20 cellular contexts compared by ENCODE assay signal in the genomic region with DNA sequence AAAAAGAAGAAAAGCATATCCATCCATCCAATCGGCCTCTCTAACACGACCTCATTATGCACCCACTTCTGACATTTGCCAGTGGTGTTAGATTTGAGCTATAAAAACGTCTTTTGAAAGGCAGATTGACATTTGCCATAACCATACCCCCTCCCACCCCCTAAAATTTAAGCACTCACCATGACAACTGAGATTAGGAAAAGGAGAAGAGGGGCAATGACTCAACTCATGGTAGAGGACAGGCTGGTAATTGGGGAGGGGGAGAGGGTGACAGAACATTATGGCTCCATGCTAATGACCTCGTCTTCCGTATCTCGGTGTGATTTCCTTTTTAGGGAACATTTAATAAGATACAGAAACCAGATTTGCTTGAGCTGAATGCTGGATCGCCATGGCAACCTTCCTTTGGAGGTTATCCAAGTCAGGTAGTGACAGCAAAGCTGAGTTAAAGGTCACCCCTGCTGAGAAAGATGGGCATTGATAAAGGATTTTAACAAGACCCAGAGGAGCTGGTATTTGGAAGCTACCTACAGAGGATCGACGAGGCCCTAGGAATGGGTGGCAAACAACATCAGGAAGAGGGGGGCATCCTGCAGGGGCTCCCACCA.
DNase-seq lines count a peak whose midpoint lies in the region; ATAC-seq and TF ChIP-seq lines count a peak whose summit lies in the region.
"Had no signal": no experiment of that assay in that cellular context is flagged by ENCODE, and none has a peak within 500 bp of the region (broad histone marks: within the 10 kb centered on the region; RNA-seq: fewer than 3 reads in every experiment).

No MANE protein-coding gene starts in this region.

- no peaks in the 10 kb centered on the region for H3K9me3 ChIP-seq in neural progenitor cell (ENCODE audit: low read depth)

- H3K4me1 Mint-ChIP-seq in brain: peaks cover 65% of the 10 kb centered on the region
- peaks cover 40% of the 10 kb centered on the region for H3K4me1 Mint-ChIP-seq in neural progenitor cell

- no peak for ATAC-seq in HG02798 (IDR thresholded peaks at IDR 0.05; ENCODE audit: poor library complexity, unreplicated experiment)

- peak; percentile 4 for DNase-seq in NCI-H1092 treated with DMSO at 0.1 percent for 48 hours (lab: John Stamatoyannopoulos, UW)
- DNase-seq in NCI-H1092 (lab: John Stamatoyannopoulos, UW): no peak
- peak; percentile 38 for DNase-seq in NCI-H2171 treated with DMSO at 0.1 percent for 48 hours (lab: John Stamatoyannopoulos, UW)
- no peak for DNase-seq in neural progenitor cell (ENCODE audit: low spot score)
- DNase-seq in amygdala (lab: John Stamatoyannopoulos, UW): no peak
- DNase-seq in DMS153 (lab: John Stamatoyannopoulos, UW): no peak
- DNase-seq: AML-193, DND-41, GOT3, IMR-90, Karpas-422, NCI-H146, NCI-H2029 treated with DMSO at 0.1 percent for 48 hours, NCI-H226, NCI-H526, SHP77 treated with DMSO at 0.1 percent for 48 hours had no signal

- H3K27ac ChIP-seq in neural progenitor cell: no peak overlapping the region
- H3K27ac ChIP-seq: 22Rv1 had no signal

- no peaks in the 10 kb centered on the region for H3K27me3 ChIP-seq in neural progenitor cell

- no peaks in the 10 kb centered on the region for H3K36me3 ChIP-seq in neural progenitor cell

- H3K9me3 Mint-ChIP-seq in brain (peaks cover 0 to 4% (median 2%) of the 10 kb centered on the region in 5 experiments), neural progenitor cell (no peaks in the 10 kb centered on the region)
- H3K9me3 Mint-ChIP-seq: CD14-positive monocyte had no signal

- no peak overlapping the region for H2AFZ ChIP-seq in neural progenitor cell (replicated peaks)

- H3F3A ChIP-seq in neural progenitor cell (ENCODE audit: low read depth): no peaks in the 10 kb centered on the region

- no peak for TF ChIP-seq CTCF in brain (conservative IDR thresholded peaks at IDR 0.05)
- TF ChIP-seq CTCF in neural progenitor cell (IDR thresholded peaks at IDR 0.05): no peak

- H3K79me2 ChIP-seq in neural progenitor cell (ENCODE audit: low read depth): no peaks in the 10 kb centered on the region

- no peaks in the 10 kb centered on the region for H3K36me3 Mint-ChIP-seq in brain
- no peaks in the 10 kb centered on the region for H3K36me3 Mint-ChIP-seq in neural progenitor cell
- H3K36me3 Mint-ChIP-seq: CD14-positive monocyte had no signal

- H3K4me2 ChIP-seq in neural progenitor cell: no peak overlapping the region

- H3K27me3 Mint-ChIP-seq in brain (peaks cover 3% of the 10 kb centered on the region), neural progenitor cell (ENCODE audit: insufficient read depth, low read depth) (peaks cover 9% of the 10 kb centered on the region)

- H3K4me1 ChIP-seq in neural progenitor cell: peaks cover 33% of the 10 kb centered on the region

- no peak overlapping the region for H3K4me3 ChIP-seq in neural progenitor cell

- H3K4me3 Mint-ChIP-seq in brain (peak overlapping the region in 3 of 5 experiments; percentile 33 to 43 (median 37)), neural progenitor cell (peak overlapping the region; percentile 63)
- H3K4me3 Mint-ChIP-seq: CD14-positive monocyte had no signal

- H4K20me1 ChIP-seq in neural progenitor cell (ENCODE audit: low read depth): no peaks in the 10 kb centered on the region

- H3K9ac ChIP-seq in neural progenitor cell: no peak overlapping the region

- H3K27ac Mint-ChIP-seq in brain: peak overlapping the region in 4 of 5 experiments; percentile 58 to 97 (median 70)
- H3K27ac Mint-ChIP-seq in neural progenitor cell: peak overlapping the region; percentile 86
- H3K27ac Mint-ChIP-seq: CD14-positive monocyte had no signal

Comparison
In these comparisons a context has a peak if more than half of its experiments do, and no peak if none do; other contexts are left out.
1. DNase-seq: peak in NCI-H1092 treated with DMSO at 0.1 percent for 48 hours (single experiment) and NCI-H2171 treated with DMSO at 0.1 percent for 48 hours (single experiment); none in NCI-H1092 (single experiment), neural progenitor cell (single experiment), amygdala (0 of 56) and DMS153 (single experiment).